ENCODE assay signal across 1 cellular context in the genomic region with DNA sequence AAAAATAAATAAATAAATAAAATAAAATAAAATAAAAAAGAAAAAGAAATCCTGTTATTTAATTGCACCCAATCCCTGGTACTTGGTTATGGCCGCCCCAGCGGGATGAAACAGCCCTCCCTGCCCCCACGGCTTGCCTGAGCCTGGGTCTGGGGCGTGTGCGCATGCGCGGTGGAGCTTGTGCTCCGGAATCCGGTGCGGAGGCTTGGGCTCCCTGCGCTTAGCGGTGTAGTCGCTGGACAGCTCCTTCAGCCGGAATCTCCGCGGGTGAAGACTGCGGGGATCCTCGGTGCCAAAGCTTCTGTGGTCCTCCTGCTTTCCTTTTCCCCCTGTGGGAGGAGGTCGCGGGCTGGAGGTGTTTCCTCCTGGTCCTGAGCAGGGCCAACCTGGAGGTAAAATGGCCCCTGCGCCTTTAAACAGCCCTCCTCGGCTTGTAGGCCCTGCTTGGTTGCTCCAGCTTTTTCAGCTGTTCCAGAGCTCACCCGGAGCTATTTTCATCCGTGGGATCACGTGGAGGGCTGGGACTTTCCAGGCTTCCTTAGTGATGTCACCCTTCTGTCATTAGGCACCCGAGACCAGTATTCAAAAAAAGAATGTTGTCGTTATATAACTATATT.
TF ChIP-seq lines count a peak whose summit lies in the region.

TSS of gene PLA2G4C (minus strand) at position 468 of the 617 bp plus-strand sequence. CDS start 4,288 bp downstream, outside the sequence.

TF ChIP-seq in GM12878, 131 proteins besides CTCF, POLR2A, EP300 and RAD21 (continued from another document):
- TF ChIP-seq, protein P1, sequence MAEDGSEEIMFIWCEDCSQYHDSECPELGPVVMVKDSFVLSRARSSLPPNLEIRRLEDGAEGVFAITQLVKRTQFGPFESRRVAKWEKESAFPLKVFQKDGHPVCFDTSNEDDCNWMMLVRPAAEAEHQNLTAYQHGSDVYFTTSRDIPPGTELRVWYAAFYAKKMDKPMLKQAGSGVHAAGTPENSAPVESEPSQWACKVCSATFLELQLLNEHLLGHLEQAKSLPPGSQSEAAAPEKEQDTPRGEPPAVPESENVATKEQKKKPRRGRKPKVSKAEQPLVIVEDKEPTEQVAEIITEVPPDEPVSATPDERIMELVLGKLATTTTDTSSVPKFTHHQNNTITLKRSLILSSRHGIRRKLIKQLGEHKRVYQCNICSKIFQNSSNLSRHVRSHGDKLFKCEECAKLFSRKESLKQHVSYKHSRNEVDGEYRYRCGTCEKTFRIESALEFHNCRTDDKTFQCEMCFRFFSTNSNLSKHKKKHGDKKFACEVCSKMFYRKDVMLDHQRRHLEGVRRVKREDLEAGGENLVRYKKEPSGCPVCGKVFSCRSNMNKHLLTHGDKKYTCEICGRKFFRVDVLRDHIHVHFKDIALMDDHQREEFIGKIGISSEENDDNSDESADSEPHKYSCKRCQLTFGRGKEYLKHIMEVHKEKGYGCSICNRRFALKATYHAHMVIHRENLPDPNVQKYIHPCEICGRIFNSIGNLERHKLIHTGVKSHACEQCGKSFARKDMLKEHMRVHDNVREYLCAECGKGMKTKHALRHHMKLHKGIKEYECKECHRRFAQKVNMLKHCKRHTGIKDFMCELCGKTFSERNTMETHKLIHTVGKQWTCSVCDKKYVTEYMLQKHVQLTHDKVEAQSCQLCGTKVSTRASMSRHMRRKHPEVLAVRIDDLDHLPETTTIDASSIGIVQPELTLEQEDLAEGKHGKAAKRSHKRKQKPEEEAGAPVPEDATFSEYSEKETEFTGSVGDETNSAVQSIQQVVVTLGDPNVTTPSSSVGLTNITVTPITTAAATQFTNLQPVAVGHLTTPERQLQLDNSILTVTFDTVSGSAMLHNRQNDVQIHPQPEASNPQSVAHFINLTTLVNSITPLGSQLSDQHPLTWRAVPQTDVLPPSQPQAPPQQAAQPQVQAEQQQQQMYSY (CRISPR knock-in tag; IDR thresholded peaks at IDR 0.05): no peak
- TF ChIP-seq TBL1XR1 (IDR thresholded peaks at IDR 0.05; ENCODE audit: low read depth, low read length) (no peak), ZNF207 (IDR thresholded peaks at IDR 0.05; ENCODE audit: borderline replicate concordance) (no peak; the same call in 1 of the 2 replicates), RB1 (IDR thresholded peaks at IDR 0.05; ENCODE audit: borderline replicate concordance) (peak; percentile 76; the same call in 1 of the 2 replicates), PML (IDR thresholded peaks at IDR 0.05; ENCODE audit: low read length) (peak; percentile 47; the same call in 1 of the 2 replicates), KAT2A (conservative IDR thresholded peaks at IDR 0.05; ENCODE audit: control insufficient read depth, low read depth, low read length) (no peak), SMAD1 (IDR thresholded peaks at IDR 0.05; ENCODE audit: low read depth, partially characterized antibody) (no peak), TAF1 (IDR thresholded peaks at IDR 0.05; ENCODE audit: borderline replicate concordance, low read depth, low read length) (no peak), BRCA1 (IDR thresholded peaks at IDR 0.05; ENCODE audit: low read depth, low read length) (no peak), SREBF1 (IDR thresholded peaks at IDR 0.05; ENCODE audit: low read length) (no peak), ZZZ3 (IDR thresholded peaks at IDR 0.05; ENCODE audit: control insufficient read depth, insufficient read length, low read depth) (no peak), JUNB (IDR thresholded peaks at IDR 0.05) (0 out of 2 replicates have a peak, but pooled peaks have one; percentile 20), SIX5 (IDR thresholded peaks at IDR 0.05; ENCODE audit: low read depth, low read length, severe bottlenecking) (no peak), MEF2A (IDR thresholded peaks at IDR 0.05; ENCODE audit: insufficient read depth, low read depth, low read length) (peak; percentile 69; the same call in 1 of the 2 replicates), KDM1A (IDR thresholded peaks at IDR 0.05; ENCODE audit: borderline replicate concordance) (no peak), ASH2L (IDR thresholded peaks at IDR 0.05; ENCODE audit: borderline replicate concordance, low read depth) (no peak)
- TF ChIP-seq, protein P2, sequence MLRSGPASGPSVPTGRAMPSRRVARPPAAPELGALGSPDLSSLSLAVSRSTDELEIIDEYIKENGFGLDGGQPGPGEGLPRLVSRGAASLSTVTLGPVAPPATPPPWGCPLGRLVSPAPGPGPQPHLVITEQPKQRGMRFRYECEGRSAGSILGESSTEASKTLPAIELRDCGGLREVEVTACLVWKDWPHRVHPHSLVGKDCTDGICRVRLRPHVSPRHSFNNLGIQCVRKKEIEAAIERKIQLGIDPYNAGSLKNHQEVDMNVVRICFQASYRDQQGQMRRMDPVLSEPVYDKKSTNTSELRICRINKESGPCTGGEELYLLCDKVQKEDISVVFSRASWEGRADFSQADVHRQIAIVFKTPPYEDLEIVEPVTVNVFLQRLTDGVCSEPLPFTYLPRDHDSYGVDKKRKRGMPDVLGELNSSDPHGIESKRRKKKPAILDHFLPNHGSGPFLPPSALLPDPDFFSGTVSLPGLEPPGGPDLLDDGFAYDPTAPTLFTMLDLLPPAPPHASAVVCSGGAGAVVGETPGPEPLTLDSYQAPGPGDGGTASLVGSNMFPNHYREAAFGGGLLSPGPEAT (IDR thresholded peaks at IDR 0.05; ENCODE audit: low read depth): peak; percentile 83
- TF ChIP-seq, protein P3, sequence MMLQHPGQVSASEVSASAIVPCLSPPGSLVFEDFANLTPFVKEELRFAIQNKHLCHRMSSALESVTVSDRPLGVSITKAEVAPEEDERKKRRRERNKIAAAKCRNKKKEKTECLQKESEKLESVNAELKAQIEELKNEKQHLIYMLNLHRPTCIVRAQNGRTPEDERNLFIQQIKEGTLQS (IDR thresholded peaks at IDR 0.05; ENCODE audit: borderline replicate concordance, extremely low read depth, low read depth, low read length): peak; percentile 57; the same call in 1 of the 2 replicates
- TF ChIP-seq, protein P4, sequence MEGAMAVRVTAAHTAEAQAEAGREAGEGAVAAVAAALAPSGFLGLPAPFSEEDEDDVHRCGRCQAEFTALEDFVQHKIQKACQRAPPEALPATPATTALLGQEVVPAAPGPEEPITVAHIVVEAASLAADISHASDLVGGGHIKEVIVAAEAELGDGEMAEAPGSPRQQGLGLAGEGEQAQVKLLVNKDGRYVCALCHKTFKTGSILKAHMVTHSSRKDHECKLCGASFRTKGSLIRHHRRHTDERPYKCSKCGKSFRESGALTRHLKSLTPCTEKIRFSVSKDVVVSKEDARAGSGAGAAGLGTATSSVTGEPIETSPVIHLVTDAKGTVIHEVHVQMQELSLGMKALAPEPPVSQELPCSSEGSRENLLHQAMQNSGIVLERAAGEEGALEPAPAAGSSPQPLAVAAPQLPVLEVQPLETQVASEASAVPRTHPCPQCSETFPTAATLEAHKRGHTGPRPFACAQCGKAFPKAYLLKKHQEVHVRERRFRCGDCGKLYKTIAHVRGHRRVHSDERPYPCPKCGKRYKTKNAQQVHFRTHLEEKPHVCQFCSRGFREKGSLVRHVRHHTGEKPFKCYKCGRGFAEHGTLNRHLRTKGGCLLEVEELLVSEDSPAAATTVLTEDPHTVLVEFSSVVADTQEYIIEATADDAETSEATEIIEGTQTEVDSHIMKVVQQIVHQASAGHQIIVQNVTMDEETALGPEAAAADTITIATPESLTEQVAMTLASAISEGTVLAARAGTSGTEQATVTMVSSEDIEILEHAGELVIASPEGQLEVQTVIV (IDR thresholded peaks at IDR 0.05; ENCODE audit: borderline replicate concordance, partially characterized antibody): no peak
